In the genomic region with DNA sequence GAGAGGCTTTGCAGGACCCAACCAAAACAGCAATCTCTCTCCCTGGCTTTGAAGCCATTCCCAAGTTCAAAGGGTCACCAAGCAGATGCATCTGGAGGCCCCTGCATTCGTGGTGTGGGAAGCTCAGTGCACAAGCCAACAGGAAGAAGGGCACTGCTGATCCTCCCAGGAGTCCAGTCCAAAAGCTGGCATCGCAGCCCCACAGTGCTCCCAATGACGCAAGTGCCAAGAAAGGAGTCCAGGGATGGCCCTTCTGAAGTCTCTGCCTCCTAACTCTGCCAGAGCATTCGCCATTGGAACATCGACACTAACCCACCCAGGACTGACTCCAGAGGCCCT, we compare ENCODE assay signal across 16 cellular contexts. TPM values are rescaled to one million over a fixed set of nuclear protein-coding genes. Genes with fewer than 3 reads are reported as not detected.
DNase-seq lines count a peak whose midpoint lies in the region; ATAC-seq and TF ChIP-seq lines count a peak whose summit lies in the region.
"Had no signal": no experiment of that assay in that cellular context is flagged by ENCODE, and none has a peak within 500 bp of the region (broad histone marks: within the 10 kb centered on the region; RNA-seq: fewer than 3 reads in every experiment).

No MANE protein-coding gene starts in this region.

- TF ChIP-seq RAD21 in liver (IDR thresholded peaks at IDR 0.05), result no peak

- WGBS in liver, result 79% methylated on average over 5 of the region's 5 CpGs
- WGBS in spleen, 5 donors, result 53 to 79% (median 69%) methylated on average over 2 to 5 of the region's 5 CpGs

- in situ Hi-C loops in GM13976 (cut with MboI; ENCODE audit: low sequenced_read_pairs, unreplicated experiment), result no loop called here

- DNase-seq in Peyer's patch, result no peak
- DNase-seq in coronary artery (ENCODE audit: low spot score), result peak; percentile 68
- no peak for DNase-seq in spleen
- DNase-seq in activated T-cell treated with anti-CD3 and anti-CD28 coated beads for 4 hours, result no peak
- DNase-seq in GM13976 (ENCODE audit: low spot score), result no peak
- no peak for DNase-seq in H7
- DNase-seq: activated CD4-positive, alpha-beta memory T cell treated with anti-CD3 and anti-CD28 coated beads, Interleukin-2, amount 10 ng/mL, durations not matched to agents 7 days and 5 days; activated naive CD4-positive, alpha-beta T cell treated with Interleukin-2 at 50 U/mL for 16 hours; C1 segment of cervical spinal cord; central memory CD4-positive, alpha-beta T cell; MG63; stimulated activated naive CD4-positive, alpha-beta T cell had no signal

- TF ChIP-seq POLR2A in Peyer's patch (IDR thresholded peaks at IDR 0.05) (no peak), spleen (IDR thresholded peaks at IDR 0.05) (no peak)

- H3K4me3 ChIP-seq in Peyer's patch, result no peak overlapping the region
- H3K4me3 ChIP-seq in coronary artery, result no peak overlapping the region
- H3K4me3 ChIP-seq in liver (ENCODE audit: low read depth in 1 of 3, low read length in 3 of 3), result no peak overlapping the region
- H3K4me3 ChIP-seq in spleen, result no peak overlapping the region
- H3K4me3 ChIP-seq in H7 (ENCODE audit: insufficient read depth, low read depth, low read length), result no peak overlapping the region
- H3K4me3 ChIP-seq: MG63, SK-N-MC had no signal

- no peak for TF ChIP-seq CTCF in Peyer's patch (IDR thresholded peaks at IDR 0.05)
- TF ChIP-seq CTCF in coronary artery (IDR thresholded peaks at IDR 0.05), result no peak
- TF ChIP-seq CTCF in liver (IDR thresholded peaks at IDR 0.05; ENCODE audit: low read depth, low read length, missing input control), result no peak
- no peak for TF ChIP-seq CTCF in spleen (IDR thresholded peaks at IDR 0.05 in 8 of 11, conservative IDR thresholded peaks at IDR 0.05 in 3 of 11)
- no peak for TF ChIP-seq CTCF in GM13976 (IDR thresholded peaks at IDR 0.05; ENCODE audit: borderline replicate concordance, control extremely low read depth, extremely low read depth, insufficient read depth, missing control alignments)

- H3K27ac ChIP-seq in Peyer's patch (peak overlapping the region in 3 of 4 donors; percentile 1 to 73 (median 54)), coronary artery (peak overlapping the region in 1 of 2 donors; percentile 57), liver (ENCODE audit: low read depth in 1 of 2, low read length in 2 of 2) (peak overlapping the region in 1 of 2 donors; percentile 44), spleen (peak overlapping the region; percentile 4 to 92 (median 83))
- H3K27ac ChIP-seq: SK-N-MC had no signal

- no peak overlapping the region for H3K9ac ChIP-seq in liver (ENCODE audit: low read depth in 1 of 2, low read length in 2 of 2)

- ATAC-seq in GM19395 (IDR thresholded peaks at IDR 0.05; ENCODE audit: unreplicated experiment), result no peak

- H3K27me3 ChIP-seq in Peyer's patch (no peaks in the 10 kb centered on the region), liver (ENCODE audit: control insufficient read depth in 4 of 4, insufficient read depth in 4 of 4, low read length in 3 of 4) (no peaks in the 10 kb centered on the region), spleen (replicated peaks in 1 of 7) (peaks cover 0 to 77% (median 0%) of the 10 kb centered on the region in 7 donors), H7 (ENCODE audit: control insufficient read depth, insufficient read depth, low read length) (no peaks in the 10 kb centered on the region)
- H3K27me3 ChIP-seq: MG63 had no signal

- H3K36me3 ChIP-seq in Peyer's patch, result no peaks in the 10 kb centered on the region
- no peaks in the 10 kb centered on the region for H3K36me3 ChIP-seq in liver (ENCODE audit: control insufficient read depth in 4 of 4, insufficient read depth in 3 of 4, low read depth in 1 of 4, low read length in 3 of 4)
- H3K36me3 ChIP-seq in spleen, result peaks cover 0 to 13% (median 0%) of the 10 kb centered on the region in 6 donors
- H3K36me3 ChIP-seq in H7 (replicated peaks; ENCODE audit: control insufficient read depth, insufficient read depth, low read length), result no peaks in the 10 kb centered on the region; the same call in none of the 2 replicates

- peaks cover 0 to 73% (median 0%) of the 10 kb centered on the region in 4 donors for H3K4me1 ChIP-seq in Peyer's patch
- peaks cover 8 to 35% (median 22%) of the 10 kb centered on the region in 4 donors for H3K4me1 ChIP-seq in liver (ENCODE audit: control insufficient read depth in 4 of 4, insufficient read depth in 4 of 4, low read length in 3 of 4)
- H3K4me1 ChIP-seq in spleen, result peaks cover 63 to 98% (median 94%) of the 10 kb centered on the region in 6 donors

- intact Hi-C loops in spleen (cut with DNase I; ENCODE audit: low total_unique reads), result no loop called here

- H3K9me3 ChIP-seq in Peyer's patch, result no peaks in the 10 kb centered on the region
- no peaks in the 10 kb centered on the region for H3K9me3 ChIP-seq in liver (ENCODE audit: control insufficient read depth in 4 of 4, low read length in 3 of 4)
- H3K9me3 ChIP-seq in spleen, result no peaks in the 10 kb centered on the region
- H3K9me3 ChIP-seq: MG63 had no signal

TF ChIP-seq in liver, 16 proteins besides CTCF, POLR2A, EP300 and RAD21:
- TF ChIP-seq NR2F2 (IDR thresholded peaks at IDR 0.05), result peak; percentile 88
- TF ChIP-seq YY1 (IDR thresholded peaks at IDR 0.05), result no peak

RNA-seq across cellular contexts. Expression of a gene that starts 25.1 kb away (rescaled TPM):
- total RNA-seq in Peyer's patch (100 to 1,000 TPM; 138 to 204 (median 177) TPM), liver (10 to 100 TPM in 1 of 2 donors, 1 to 10 TPM in 1; 6.0 to 13.1 TPM), spleen (100 to 1,000 TPM in 5 of 7 donors, 10 to 100 TPM in 2; 91.8 to 161 (median 149) TPM)
- polyA plus RNA-seq in liver (10 to 100 TPM; 12.0 to 12.6 TPM), spleen (10 to 100 TPM; 22.3 to 49.8 (median 35.6) TPM)
- total RNA-seq in H7 (2014; rRNA removed; shearing (Covaris generic)), result 76.1 and 89.9 TPM in 2 replicates

RNA-seq across cellular contexts. Expression of a gene that starts 39.6 kb away (rescaled TPM):
- total RNA-seq in Peyer's patch (1,000 to 10,000 TPM; 1,101 to 2,555 (median 1,343) TPM), liver (1,000 to 10,000 TPM; 1,321 to 1,770 TPM), spleen (1,000 to 10,000 TPM; 1,023 to 1,741 (median 1,286) TPM)
- polyA plus RNA-seq in liver (1,000 to 10,000 TPM in 1 of 2 donors, 100 to 1,000 TPM in 1; 472 to 1,306 TPM), spleen (1,000 to 10,000 TPM; 3,423 to 5,071 (median 3,908) TPM)
- total RNA-seq in H7 (2014; rRNA removed; shearing (Covaris generic)), result 5,486 and 6,641 TPM in 2 replicates

RNA-seq across cellular contexts. Expression of a gene that starts 45.9 kb away (rescaled TPM):
- 100 to 1,000 TPM in 3 of 4 donors, 10 to 100 TPM in 1; 64.1 to 171 (median 126) TPM for total RNA-seq in Peyer's patch
- 10 to 100 TPM; 38.0 to 78.6 TPM for total RNA-seq in liver
- 10 to 100 TPM in 1 of 2 donors, 1 to 10 TPM in 1; 7.3 to 13.7 TPM for polyA plus RNA-seq in liver
- total RNA-seq in spleen, result 100 to 1,000 TPM in 4 of 7 donors, 10 to 100 TPM in 3; 91.6 to 131 (median 106) TPM
- 10 to 100 TPM; 10.4 to 22.1 (median 14.5) TPM for polyA plus RNA-seq in spleen
- 119 and 130 TPM in 2 replicates for total RNA-seq in H7 (2014; rRNA removed; shearing (Covaris generic))

RNA-seq across cellular contexts. Expression of a gene that starts 51.2 kb away (rescaled TPM):
- under 1 TPM; under 0.01 TPM for total RNA-seq in Peyer's patch
- total RNA-seq in liver, result under 1 TPM; under 0.01 TPM
- 10 to 100 TPM in 1 of 2 donors, not detected in 1; 82.7 TPM for polyA plus RNA-seq in liver
- over 10,000 TPM in 4 of 7 donors, under 1 TPM in 3; under 0.01 to 20,748 (median 15,186) TPM for total RNA-seq in spleen
- not detected for polyA plus RNA-seq in spleen
- total RNA-seq in H7 (2014; rRNA removed; shearing (Covaris generic)), result under 0.01 TPM in 2 replicates
- polyA plus RNA-seq: esophagus had no signal

RNA-seq across cellular contexts. Expression of a gene that starts 52.6 kb away (rescaled TPM):
- total RNA-seq in Peyer's patch (under 1 TPM; under 0.01 TPM), liver (under 1 TPM; under 0.01 TPM), spleen (1,000 to 10,000 TPM in 4 of 7 donors, under 1 TPM in 2, not detected in 1; under 0.01 to 7,358 (median 2,736) TPM)
- polyA plus RNA-seq in liver (10 to 100 TPM in 1 of 2 donors, not detected in 1; 26.0 TPM), spleen (not detected)
- total RNA-seq in H7 (2014; rRNA removed; shearing (Covaris generic)), result under 0.01 TPM in 2 replicates
- polyA plus RNA-seq: esophagus had no signal
